ENCODE assay signal across 18 cellular contexts in the genomic region with DNA sequence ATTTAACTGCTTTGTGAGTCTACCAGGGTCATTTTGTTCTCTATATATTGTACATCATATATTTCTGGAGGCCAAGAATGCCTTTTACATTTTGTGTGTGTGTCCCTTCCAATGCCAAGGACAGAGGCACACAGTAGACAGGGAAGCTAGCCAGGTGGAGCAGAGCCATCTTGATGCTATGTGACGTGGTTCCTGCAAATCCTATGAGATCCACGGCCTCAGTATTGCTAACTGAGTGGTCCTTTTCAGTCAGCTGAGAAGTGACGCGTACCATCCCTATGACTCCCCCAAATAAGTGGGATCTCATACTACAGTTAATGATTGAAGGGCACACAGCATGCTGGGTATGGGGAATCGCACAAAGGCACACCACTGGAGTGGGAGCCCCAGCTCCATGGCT.
"Had no signal": no experiment of that assay in that cellular context is flagged by ENCODE, and none has a peak within 500 bp of the region (broad histone marks: within the 10 kb centered on the region; RNA-seq: fewer than 3 reads in every experiment).

No MANE protein-coding gene starts in this region.

- H3K36me3 ChIP-seq: brain microvascular endothelial cell, suprapubic skin, upper lobe of left lung had no signal

- H3K27ac ChIP-seq: brain microvascular endothelial cell, suprapubic skin, upper lobe of left lung had no signal

- DNase-seq: brain microvascular endothelial cell; dermis blood vessel endothelial cell; endodermal cell; erythroblast; hypothalamus; kidney glomerular epithelial cell; mucosa of descending colon; natural killer cell; nucleus accumbens; stimulated activated CD4-positive, alpha-beta T cell treated with anti-CD3 and anti-CD28 coated beads, Interleukin-2, amount 100 ng/mL, for 24 hours; stimulated activated naive CD4-positive, alpha-beta T cell treated with Interleukin-2 at 50 U/mL for 16 hours; T-helper 2 cell; upper lobe of left lung had no signal

- H3K27me3 ChIP-seq: brain microvascular endothelial cell, suprapubic skin, upper lobe of left lung had no signal

- H3K4me3 Mint-ChIP-seq: activated naive CD4-positive, alpha-beta T cell treated with anti-CD3 and anti-CD28 coated beads, Interleukin-2, amount 50 U/mL, for 24 hours; endodermal cell; natural killer cell had no signal

- H3K27ac Mint-ChIP-seq: activated naive CD4-positive, alpha-beta T cell treated with anti-CD3 and anti-CD28 coated beads, Interleukin-2, amount 50 U/mL, for 24 hours; endodermal cell; natural killer cell had no signal

- H3K4me1 ChIP-seq: suprapubic skin, upper lobe of left lung had no signal

- ATAC-seq: mucosa of descending colon, natural killer cell, sciatic nerve had no signal

- H3K9me3 ChIP-seq: mucosa of descending colon, suprapubic skin had no signal

- H3K4me1 Mint-ChIP-seq: natural killer cell had no signal

- H3K4me3 ChIP-seq: lung, mucosa of descending colon, suprapubic skin, upper lobe of left lung had no signal

- H3K27me3 Mint-ChIP-seq: activated naive CD4-positive, alpha-beta T cell treated with anti-CD3 and anti-CD28 coated beads, Interleukin-2, amount 50 U/mL, for 24 hours had no signal

- H3K36me3 Mint-ChIP-seq: natural killer cell had no signal

- FAIRE-seq: TTC549 had no signal
